In the genomic region with DNA sequence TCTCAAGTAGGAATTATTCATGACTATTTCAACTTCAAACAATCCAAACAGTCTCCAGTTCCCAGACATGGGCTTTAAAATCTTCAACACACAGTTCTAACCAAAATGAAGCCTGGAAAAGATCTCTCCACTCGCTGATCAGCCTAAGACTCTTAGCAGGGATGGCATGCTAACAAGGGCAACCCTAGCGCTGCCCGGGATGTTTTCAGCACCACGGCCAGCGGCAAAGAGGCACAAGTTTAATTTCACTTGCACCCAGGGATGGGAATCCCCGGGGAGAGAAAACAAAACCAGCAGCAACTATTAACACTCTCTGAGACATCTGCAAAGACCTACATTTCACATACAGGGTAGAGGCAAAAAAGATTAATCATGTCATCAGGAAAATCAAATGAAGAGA, we compare ENCODE assay signal across 9 cellular contexts. TPM values are rescaled to one million over a fixed set of nuclear protein-coding genes. Genes with fewer than 3 reads are reported as not detected.
A peak's percentile ranks its signal among the peaks of the same experiment; 100 is the strongest.
DNase-seq lines count a peak whose midpoint lies in the region; ATAC-seq and TF ChIP-seq lines count a peak whose summit lies in the region.
"Had no signal": no experiment of that assay in that cellular context is flagged by ENCODE, and none has a peak within 500 bp of the region (broad histone marks: within the 10 kb centered on the region; RNA-seq: fewer than 3 reads in every experiment).

No MANE protein-coding gene starts in this region.

- POLR2A ChIA-PET in IMR-90 (lab: Charles Lee; ENCODE audit: unreplicated experiment) = no interaction called here

- H3K4me2 ChIP-seq in IMR-90 (ENCODE audit: low read depth, low read length) = no peak overlapping the region

- H2BK120ac ChIP-seq in IMR-90 (ENCODE audit: low read depth, low read length) = no peak overlapping the region

- H2AK5ac ChIP-seq in IMR-90 (ENCODE audit: low read depth, low read length) = no peak overlapping the region

- no CpG with 5 or more reads among the region's 6 CpGs for WGBS in IMR-90 (ENCODE audit: extremely low coverage in 2 of 2, insufficient read length in 1 of 2), 2 experiments

- no peaks in the 10 kb centered on the region for H3K9me3 ChIP-seq in IMR-90 (ENCODE audit: control insufficient read depth, insufficient read depth, low read length)

- no peaks in the 10 kb centered on the region for H3K36me3 ChIP-seq in IMR-90 (ENCODE audit: control insufficient read depth, insufficient read depth, low read length)

- no peaks in the 10 kb centered on the region for H3K4me1 ChIP-seq in IMR-90 (ENCODE audit: control insufficient read depth, insufficient read depth, low read length)

- H3K14ac ChIP-seq in IMR-90 (replicated peaks; ENCODE audit: low read depth, low read length) = no peak overlapping the region

- no peak overlapping the region for H4K8ac ChIP-seq in IMR-90 (ENCODE audit: low read depth in 2 of 2, low read length in 2 of 2)

- no peak overlapping the region for H2AK9ac ChIP-seq in IMR-90 (replicated peaks; ENCODE audit: low read depth, low read length, poor library complexity)

- H3K27me3 ChIP-seq in IMR-90 (ENCODE audit: control insufficient read depth, insufficient read depth, low read length) = no peaks in the 10 kb centered on the region

- H3K27ac ChIP-seq in IMR-90 (ENCODE audit: insufficient read depth, low read length) = no peak overlapping the region

- H3K9me1 ChIP-seq in IMR-90 (ENCODE audit: insufficient read depth, low read length) = no peaks in the 10 kb centered on the region

- peaks cover 5% of the 10 kb centered on the region; the same call in 1 of the 2 replicates for H4K20me1 ChIP-seq in IMR-90 (ENCODE audit: insufficient read depth, low read length)

- H2BK5ac ChIP-seq in IMR-90 (ENCODE audit: low read depth, low read length, poor library complexity, severe bottlenecking) = no peak overlapping the region

- dilution Hi-C loops in IMR-90 (cut with HindIII; ENCODE audit: low sequenced_read_pairs, unreplicated experiment) = no loop called here

- no peak overlapping the region for H4K5ac ChIP-seq in IMR-90 (ENCODE audit: low read depth, low read length)

- no peak for TF ChIP-seq CTCF in IMR-90 (conservative IDR thresholded peaks at IDR 0.05; ENCODE audit: low read depth, low read length)
- no peak for TF ChIP-seq CTCF in omental fat pad (IDR thresholded peaks at IDR 0.05)

- H3K4ac ChIP-seq in IMR-90 (ENCODE audit: low read depth, low read length) = no peak overlapping the region

- TF ChIP-seq POLR2A in IMR-90 (IDR thresholded peaks at IDR 0.05; ENCODE audit: low read depth, low read length) = no peak

- DNase-seq in ELR (ENCODE audit: low read depth) = peak; percentile 13
- peak; percentile 15 for DNase-seq in IMR-90
- DNase-seq in activated naive CD4-positive, alpha-beta T cell treated with anti-CD3 and anti-CD28 coated beads, Interleukin-2, amount 50 U/mL, for 16 hours = peak; percentile 13
- DNase-seq in myocyte (ENCODE audit: low read depth) = peak; percentile 46
- no peak for DNase-seq in omental fat pad (ENCODE audit: low spot score)
- no peak for DNase-seq in NCI-H748 treated with DMSO at 0.1 percent for 48 hours (lab: John Stamatoyannopoulos, UW)
- DNase-seq: natural killer cell, NCI-H526 treated with DMSO at 0.1 percent for 48 hours had no signal

- H3K9ac ChIP-seq in IMR-90 (ENCODE audit: low read depth, low read length) = no peak overlapping the region

- H2BK20ac ChIP-seq in IMR-90 (ENCODE audit: low read depth, low read length) = no peak overlapping the region

- H3K23ac ChIP-seq in IMR-90 (ENCODE audit: low read depth, low read length) = no peak overlapping the region

- no peak overlapping the region for H2AFZ ChIP-seq in IMR-90 (replicated peaks; ENCODE audit: low read length, poor library complexity)

- no TSS peak for BruUV-seq in IMR-90 (replicated peaks; lab: Mats Ljungman, UMichigan)

- no peak overlapping the region for H3K56ac ChIP-seq in IMR-90 (ENCODE audit: extremely low read depth, insufficient read depth, low read length)

- peak; percentile 56 for ATAC-seq in IMR-90 (ENCODE audit: low read depth)
- ATAC-seq in omental fat pad (ENCODE audit: low FRiP score) = no peak
- ATAC-seq in HG02759 (IDR thresholded peaks at IDR 0.05; ENCODE audit: unreplicated experiment) = no peak
- ATAC-seq: natural killer cell had no signal

- H3K4me3 ChIP-seq in IMR-90 (ENCODE audit: insufficient read depth, low read depth, low read length) = no peak overlapping the region

- no peak for TF ChIP-seq RAD21 in IMR-90 (IDR thresholded peaks at IDR 0.05; ENCODE audit: low read length)

- intact Hi-C loops in IMR-90 (cut with micrococcal nuclease) = loop anchor here (1.0 to 10.0 kb wide), 2 partner anchors 21 to 52 kb away; no protein-coding TSS in a partner anchor

- CTCF ChIA-PET in IMR-90 (lab: Yijun Ruan, JAX) = no interaction called here

- H4K91ac ChIP-seq in IMR-90 (ENCODE audit: insufficient read depth, low read depth, low read length) = no peak overlapping the region

- no peak overlapping the region for H3K18ac ChIP-seq in IMR-90 (ENCODE audit: low read depth, low read length)

- no peak overlapping the region for H2BK15ac ChIP-seq in IMR-90 (ENCODE audit: low read depth, low read length)

- H3K79me1 ChIP-seq in IMR-90 (ENCODE audit: low read depth in 1 of 2, low read length in 2 of 2) = no peaks in the 10 kb centered on the region

- in situ Hi-C loops in IMR-90 (cut with MboI; ENCODE audit: low sequenced_read_pairs) = no loop called here

TF ChIP-seq in IMR-90, 13 proteins besides CTCF, POLR2A, EP300 and RAD21:
- TF ChIP-seq RFX5 (IDR thresholded peaks at IDR 0.05; ENCODE audit: low read depth, low read length) (no peak), RCOR1 (IDR thresholded peaks at IDR 0.05; ENCODE audit: insufficient replicate concordance, low read length) (no peak), MAFK (IDR thresholded peaks at IDR 0.05; ENCODE audit: low read depth, low read length) (no peak), SMC3 (IDR thresholded peaks at IDR 0.05; ENCODE audit: low read depth, low read length) (no peak), CEBPB (IDR thresholded peaks at IDR 0.05; ENCODE audit: low read depth, low read length) (no peak), FOS (IDR thresholded peaks at IDR 0.05; ENCODE audit: low read depth, low read length) (no peak), BHLHE40 (IDR thresholded peaks at IDR 0.05; ENCODE audit: low read depth, low read length) (no peak), USF2 (IDR thresholded peaks at IDR 0.05; ENCODE audit: low read depth, low read length) (no peak), CHD1 (IDR thresholded peaks at IDR 0.05; ENCODE audit: low read depth, low read length) (no peak), MXI1 (IDR thresholded peaks at IDR 0.05; ENCODE audit: borderline replicate concordance, low read depth, low read length) (no peak), NFE2L2 (IDR thresholded peaks at IDR 0.05; ENCODE audit: low read depth, low read length) (no peak), MAZ (IDR thresholded peaks at IDR 0.05; ENCODE audit: borderline replicate concordance, low read depth, low read length) (no peak)
- TF ChIP-seq, protein P1, sequence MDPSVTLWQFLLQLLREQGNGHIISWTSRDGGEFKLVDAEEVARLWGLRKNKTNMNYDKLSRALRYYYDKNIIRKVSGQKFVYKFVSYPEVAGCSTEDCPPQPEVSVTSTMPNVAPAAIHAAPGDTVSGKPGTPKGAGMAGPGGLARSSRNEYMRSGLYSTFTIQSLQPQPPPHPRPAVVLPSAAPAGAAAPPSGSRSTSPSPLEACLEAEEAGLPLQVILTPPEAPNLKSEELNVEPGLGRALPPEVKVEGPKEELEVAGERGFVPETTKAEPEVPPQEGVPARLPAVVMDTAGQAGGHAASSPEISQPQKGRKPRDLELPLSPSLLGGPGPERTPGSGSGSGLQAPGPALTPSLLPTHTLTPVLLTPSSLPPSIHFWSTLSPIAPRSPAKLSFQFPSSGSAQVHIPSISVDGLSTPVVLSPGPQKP (IDR thresholded peaks at IDR 0.05; ENCODE audit: borderline replicate concordance, low read depth, low read length) = no peak
TF ChIP-seq in IMR-90: peak in this region for 0.

RNA-seq across cellular contexts. Expression of gene CACNA1A, which starts 43.0 kb away (rescaled TPM):
- 5.3 and 5.9 TPM in 2 replicates for total RNA-seq in IMR-90 (2012; rRNA removed)
- polyA plus RNA-seq in IMR-90 (2012; rRNA removed) = 13.2 and 15.0 TPM in 2 replicates
- 3.4 and 6.5 TPM in 2 replicates for polyA plus RNA-seq in IMR-90 (2012; cell fraction: cytosol; rRNA removed)
- polyA plus RNA-seq in IMR-90 (2012; cell fraction: nucleus; rRNA removed; ENCODE audit: low replicate concordance) = 95.7 and 110 TPM in 2 replicates
- 0.19 and 0.31 TPM in 2 replicates for total RNA-seq in myocyte
- 0.34 TPM for polyA plus RNA-seq in myocyte (2012)
- 1 to 10 TPM in 1 of 4 donors, under 1 TPM in 3; 0.44 to 2.7 (median 0.71) TPM for total RNA-seq in omental fat pad

Comparison
In these comparisons a context has a peak if more than half of its experiments do, and no peak if none do; other contexts are left out.
1. DNase-seq: peak in ELR (single experiment), IMR-90 (single experiment), activated naive CD4-positive, alpha-beta T cell treated with anti-CD3 and anti-CD28 coated beads, Interleukin-2, amount 50 U/mL, for 16 hours (single experiment) and myocyte (single experiment); none in omental fat pad (single experiment) and NCI-H748 treated with DMSO at 0.1 percent for 48 hours (single experiment).